38 cellular contexts compared by ENCODE assay signal in the genomic region with DNA sequence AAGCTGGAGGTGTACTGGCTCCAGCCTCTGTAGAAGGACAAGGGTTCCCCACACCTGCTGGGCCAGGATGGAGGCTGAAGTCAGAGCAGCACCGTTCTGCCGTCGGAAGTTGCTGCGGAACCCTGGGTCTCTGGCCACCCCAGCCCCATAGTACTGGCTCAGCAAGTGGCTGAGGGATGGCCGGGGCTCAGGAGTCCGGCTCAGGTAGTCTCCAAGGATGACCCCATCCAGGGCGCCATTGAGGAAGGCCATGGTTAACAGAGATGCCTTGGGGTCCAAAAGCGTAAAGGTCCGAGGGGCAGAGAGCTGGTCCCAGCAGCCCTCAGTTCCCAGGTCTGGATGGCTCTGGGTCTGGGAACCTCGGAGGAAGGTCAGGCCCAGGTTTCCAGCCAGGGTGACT. TPM values are rescaled to one million over a fixed set of nuclear protein-coding genes. Genes with fewer than 3 reads are reported as not detected.
"Had no signal": no experiment of that assay in that cellular context is flagged by ENCODE, and none has a peak within 500 bp of the region (broad histone marks: within the 10 kb centered on the region; RNA-seq: fewer than 3 reads in every experiment).

No MANE protein-coding gene starts in this region.

- H3K9me3 Mint-ChIP-seq: activated B cell treated with CpG ODN at 0.5 μM for 24 hours; activated CD4-positive, alpha-beta memory T cell treated with anti-CD3 and anti-CD28 coated beads for 36 hours; activated CD4-positive, alpha-beta T cell treated with anti-CD3 and anti-CD28 coated beads, Interleukin-2, amount 10 ng/mL, durations not matched to agents 24 days and 14 days; activated CD8-positive, alpha-beta T cell treated with anti-CD3 and anti-CD28 coated beads for 36 hours; activated naive CD4-positive, alpha-beta T cell treated with anti-CD3 and anti-CD28 coated beads for 36 hours; activated naive CD4-positive, alpha-beta T cell treated with anti-CD3 and anti-CD28 coated beads, Interleukin-2, amount 50 U/mL, for 72 hours; activated naive CD8-positive, alpha-beta T cell treated with anti-CD3 and anti-CD28 coated beads for 36 hours; activated T-cell treated with anti-CD3 and anti-CD28 coated beads, Interleukin-2, amount 50 U/mL, for 4 hours; activated T-cell treated with anti-CD3 and anti-CD28 coated beads, Interleukin-2, amount 50 U/mL, for 72 hours; activated T-helper 1 cell treated with anti-CD3 and anti-CD28 coated beads, Interleukin-12 subunit alpha, Interleukin-12 subunit beta, Interleukin-2, Interleukin-4 antibody, amounts not matched to agents 30 ng/mL and 10 ng/mL and 1 ng/mL, durations not matched to agents 14 hours and 24 hours and 36 hours; activated T-helper 17 cell treated with anti-CD3 and anti-CD28 coated beads, Interleukin-2, amount 50 U/mL, for 72 hours; central memory CD8-positive, alpha-beta T cell; T-helper 1 cell treated with Interleukin-12 subunit alpha and Interleukin-12 subunit beta and Interleukin-4 antibody, amounts not matched to agents 30 μg/mL and 1 μg/mL, for 36 hours; T-helper 2 cell treated with Interferon-gamma antibody and Interleukin-4, amounts not matched to agents 5 μg/mL and 100 μg/mL, for 36 hours had no signal

- H3K4me3 Mint-ChIP-seq: activated B cell treated with CpG ODN at 0.5 μM for 24 hours; activated CD4-positive, alpha-beta memory T cell treated with anti-CD3 and anti-CD28 coated beads for 36 hours; activated CD4-positive, alpha-beta T cell treated with anti-CD3 and anti-CD28 coated beads, Interleukin-2, amount 10 ng/mL, durations not matched to agents 24 days and 14 days; activated CD8-positive, alpha-beta T cell treated with anti-CD3 and anti-CD28 coated beads for 36 hours; activated naive CD4-positive, alpha-beta T cell treated with anti-CD3 and anti-CD28 coated beads for 36 hours; activated naive CD8-positive, alpha-beta T cell treated with anti-CD3 and anti-CD28 coated beads for 36 hours; activated T-cell treated with anti-CD3 and anti-CD28 coated beads, Interleukin-2, amount 50 U/mL, for 4 hours; activated T-cell treated with anti-CD3 and anti-CD28 coated beads, Interleukin-2, amount 50 U/mL, for 72 hours; activated T-helper 1 cell treated with anti-CD3 and anti-CD28 coated beads, Interleukin-12 subunit alpha, Interleukin-12 subunit beta, Interleukin-2, Interleukin-4 antibody, amounts not matched to agents 30 ng/mL and 10 ng/mL and 1 ng/mL, durations not matched to agents 14 hours and 24 hours and 36 hours; activated T-helper 17 cell treated with anti-CD3 and anti-CD28 coated beads, Interleukin-2, amount 50 U/mL, for 72 hours; central memory CD8-positive, alpha-beta T cell; T-helper 1 cell treated with Interleukin-12 subunit alpha and Interleukin-12 subunit beta and Interleukin-4 antibody, amounts not matched to agents 30 μg/mL and 1 μg/mL, for 36 hours; T-helper 2 cell treated with Interferon-gamma antibody and Interleukin-4, amounts not matched to agents 5 μg/mL and 100 μg/mL, for 36 hours had no signal

- H3K27me3 Mint-ChIP-seq: activated B cell treated with CpG ODN at 0.5 μM for 24 hours; activated CD4-positive, alpha-beta memory T cell treated with anti-CD3 and anti-CD28 coated beads for 36 hours; activated CD4-positive, alpha-beta T cell treated with anti-CD3 and anti-CD28 coated beads, Interleukin-2, amount 10 ng/mL, durations not matched to agents 24 days and 14 days; activated CD8-positive, alpha-beta T cell treated with anti-CD3 and anti-CD28 coated beads for 36 hours; activated naive CD8-positive, alpha-beta T cell treated with anti-CD3 and anti-CD28 coated beads for 36 hours; activated T-helper 17 cell treated with anti-CD3 and anti-CD28 coated beads, Interleukin-2, amount 50 U/mL, for 72 hours; central memory CD8-positive, alpha-beta T cell had no signal

- H3K27ac Mint-ChIP-seq: activated B cell treated with CpG ODN at 0.5 μM for 24 hours; activated CD4-positive, alpha-beta memory T cell treated with anti-CD3 and anti-CD28 coated beads for 36 hours; activated CD4-positive, alpha-beta T cell treated with anti-CD3 and anti-CD28 coated beads, Interleukin-2, amount 10 ng/mL, durations not matched to agents 24 days and 14 days; activated CD8-positive, alpha-beta T cell treated with anti-CD3 and anti-CD28 coated beads for 36 hours; activated naive CD4-positive, alpha-beta T cell treated with anti-CD3 and anti-CD28 coated beads for 36 hours; activated naive CD4-positive, alpha-beta T cell treated with anti-CD3 and anti-CD28 coated beads, Interleukin-2, amount 50 U/mL, for 72 hours; activated naive CD8-positive, alpha-beta T cell treated with anti-CD3 and anti-CD28 coated beads for 36 hours; activated T-cell treated with anti-CD3 and anti-CD28 coated beads, Interleukin-2, amount 50 U/mL, for 72 hours; activated T-helper 1 cell treated with anti-CD3 and anti-CD28 coated beads, Interleukin-12 subunit alpha, Interleukin-12 subunit beta, Interleukin-2, Interleukin-4 antibody, amounts not matched to agents 30 ng/mL and 10 ng/mL and 1 ng/mL, durations not matched to agents 14 hours and 24 hours and 36 hours; activated T-helper 17 cell treated with anti-CD3 and anti-CD28 coated beads, Interleukin-2, amount 50 U/mL, for 72 hours; T-helper 1 cell treated with Interleukin-12 subunit alpha and Interleukin-12 subunit beta and Interleukin-4 antibody, amounts not matched to agents 30 μg/mL and 1 μg/mL, for 36 hours; T-helper 2 cell treated with Interferon-gamma antibody and Interleukin-4, amounts not matched to agents 5 μg/mL and 100 μg/mL, for 36 hours had no signal

- DNase-seq: activated B cell treated with CpG ODN at 0.5 μM for 24 hours; activated CD4-positive, alpha-beta memory T cell treated with anti-CD3 and anti-CD28 coated beads for 36 hours; activated CD4-positive, alpha-beta T cell treated with anti-CD3 and anti-CD28 coated beads for 4 hours; activated CD4-positive, alpha-beta T cell treated with anti-CD3 and anti-CD28 coated beads, Interleukin-2, amount 10 ng/mL, durations not matched to agents 24 days and 14 days; activated CD4-positive, alpha-beta T cell treated with anti-CD3 and anti-CD28 coated beads, Interleukin-2, amount 50 U/mL, for 1 hour; activated CD4-positive, alpha-beta T cell treated with anti-CD3 and anti-CD28 coated beads, Interleukin-2, amount 50 U/mL, for 4 hours; activated CD8-positive, alpha-beta memory T cell treated with anti-CD3 and anti-CD28 coated beads, Interleukin-2, amount 50 U/mL, for 4 hours; activated effector memory CD4-positive, alpha-beta T cell treated with anti-CD3 and anti-CD28 coated beads, Interleukin-2, amount 50 U/mL, for 16 hours; activated gamma-delta T cell treated with Interleukin-2 at 50 U/mL for 16 hours; activated naive CD4-positive, alpha-beta T cell; activated naive CD4-positive, alpha-beta T cell treated with anti-CD3 and anti-CD28 coated beads for 36 hours; activated naive CD4-positive, alpha-beta T cell treated with anti-CD3 and anti-CD28 coated beads, Interleukin-2, amount 50 U/mL, for 16 hours; activated naive CD8-positive, alpha-beta T cell treated with anti-CD3 and anti-CD28 coated beads for 36 hours; activated T-cell treated with anti-CD3 and anti-CD28 coated beads for 4 hours; activated T-cell treated with anti-CD3 and anti-CD28 coated beads, Interleukin-2, amount 50 U/mL, for 1 hour; activated T-cell treated with anti-CD3 and anti-CD28 coated beads, Interleukin-2, amount 50 U/mL, for 4 hours; activated T-cell treated with anti-CD3 and anti-CD28 coated beads, Interleukin-2, amount 50 U/mL, for 72 hours; adrenal gland; amniotic stem cell; body of pancreas; brain microvascular endothelial cell; caudate nucleus; cerebellar nuclear complex; T-helper 1 cell; T-helper 2 cell; T-helper 9 cell had no signal

- H3K4me1 ChIP-seq: adrenal gland, breast epithelium had no signal

- H3K36me3 ChIP-seq: adrenal gland, brain microvascular endothelial cell, breast epithelium had no signal

- H3K4me3 ChIP-seq: adrenal gland, body of pancreas, breast epithelium had no signal

- H3K27ac ChIP-seq: adrenal gland, body of pancreas, brain microvascular endothelial cell, breast epithelium, VCaP had no signal

- ATAC-seq: activated naive CD4-positive, alpha-beta T cell treated with anti-CD3 and anti-CD28 coated beads, Interleukin-2, amount 50 U/mL, for 72 hours; activated T-cell treated with anti-CD3 and anti-CD28 coated beads, Interleukin-2, amount 50 U/mL, for 4 hours; activated T-cell treated with anti-CD3 and anti-CD28 coated beads, Interleukin-2, amount 50 U/mL, for 72 hours; activated T-helper 17 cell treated with anti-CD3 and anti-CD28 coated beads, Interleukin-2, amount 50 U/mL, for 72 hours; body of pancreas had no signal

- H3K9me3 ChIP-seq: adrenal gland, body of pancreas, breast epithelium had no signal

- H3K36me3 Mint-ChIP-seq: activated CD4-positive, alpha-beta memory T cell treated with anti-CD3 and anti-CD28 coated beads for 36 hours; activated naive CD4-positive, alpha-beta T cell treated with anti-CD3 and anti-CD28 coated beads, Interleukin-2, amount 50 U/mL, for 72 hours; activated naive CD8-positive, alpha-beta T cell treated with anti-CD3 and anti-CD28 coated beads for 36 hours had no signal

- H3K27me3 ChIP-seq: brain microvascular endothelial cell had no signal

RNA-seq across cellular contexts. Expression of a gene that starts 3.7 kb away (rescaled TPM):
- total RNA-seq: activated B cell treated with CpG ODN at 0.5 μM for 24 hours; activated CD4-positive, alpha-beta T cell treated with anti-CD3 and anti-CD28 coated beads, Interleukin-2, amount 10 ng/mL, durations not matched to agents 24 days and 14 days; activated CD8-positive, alpha-beta memory T cell treated with anti-CD3 and anti-CD28 coated beads for 36 hours; activated naive CD8-positive, alpha-beta T cell treated with anti-CD3 and anti-CD28 coated beads for 36 hours; activated T-helper 1 cell treated with anti-CD3 and anti-CD28 coated beads, Interleukin-12 subunit alpha, Interleukin-12 subunit beta, Interleukin-2, Interleukin-4 antibody, amounts not matched to agents 30 ng/mL and 10 ng/mL and 1 ng/mL, durations not matched to agents 14 hours and 24 hours and 36 hours; adrenal gland; aorta; astrocyte; body of pancreas had no signal
- polyA plus RNA-seq: adrenal gland, aorta had no signal

RNA-seq across cellular contexts. Expression of a gene that starts 32.7 kb away (rescaled TPM):
- total RNA-seq: activated B cell treated with CpG ODN at 0.5 μM for 24 hours; activated T-helper 1 cell treated with anti-CD3 and anti-CD28 coated beads, Interleukin-12 subunit alpha, Interleukin-12 subunit beta, Interleukin-2, Interleukin-4 antibody, amounts not matched to agents 30 ng/mL and 10 ng/mL and 1 ng/mL, durations not matched to agents 14 hours and 24 hours and 36 hours; aorta; astrocyte; body of pancreas had no signal
- polyA plus RNA-seq: adrenal gland, aorta had no signal
